ENCODE assay signal across 17 cellular contexts in genomic region chr17:39669897-39670735, GRCh38. TPM values are rescaled to one million over a fixed set of nuclear protein-coding genes. Genes with fewer than 3 reads are reported as not detected.
A peak's percentile ranks its signal among the peaks of the same experiment; 100 is the strongest.
DNase-seq lines count a peak whose midpoint lies in the region; ATAC-seq and TF ChIP-seq lines count a peak whose summit lies in the region.
"Had no signal": no experiment of that assay in that cellular context is flagged by ENCODE, and none has a peak within 500 bp of the region (broad histone marks: within the 10 kb centered on the region; RNA-seq: fewer than 3 reads in every experiment).

No MANE protein-coding gene starts in this region.

- intact Hi-C loops in left ventricle myocardium superior (cut with micrococcal nuclease): no loop called here
- intact Hi-C loops in upper lobe of right lung (cut with DNase I): no loop called here
- intact Hi-C loops in ovary (cut with DNase I): loop anchor here in 2 of 4 donors (5.0 kb wide), 1 partner anchor 48 kb away; no protein-coding TSS in a partner anchor

- H3K27ac Mint-ChIP-seq in activated naive CD4-positive, alpha-beta T cell treated with anti-CD3 and anti-CD28 coated beads, Interleukin-2, amount 50 U/mL, for 72 hours: no peak overlapping the region
- H3K27ac Mint-ChIP-seq: GM23338 had no signal

- H3K36me3 ChIP-seq in right atrium auricular region (no peaks in the 10 kb centered on the region), hepatocyte (replicated peaks; ENCODE audit: insufficient read depth, low read depth) (no peaks in the 10 kb centered on the region), upper lobe of right lung (no peaks in the 10 kb centered on the region), ovary (no peaks in the 10 kb centered on the region)

- H3K4me3 ChIP-seq in right atrium auricular region (no peak overlapping the region), hepatocyte (no peak overlapping the region), upper lobe of right lung (no peak overlapping the region), ovary (no peak overlapping the region)
- H3K4me3 ChIP-seq: A549, GM23338 had no signal

- H3K36me3 Mint-ChIP-seq in activated naive CD4-positive, alpha-beta T cell treated with anti-CD3 and anti-CD28 coated beads, Interleukin-2, amount 50 U/mL, for 72 hours: no peaks in the 10 kb centered on the region

- TF ChIP-seq CTCF in right atrium auricular region (IDR thresholded peaks at IDR 0.05): no peak
- TF ChIP-seq CTCF in hepatocyte (IDR thresholded peaks at IDR 0.05; ENCODE audit: poor library complexity): no peak
- no peak for TF ChIP-seq CTCF in upper lobe of right lung (IDR thresholded peaks at IDR 0.05)
- TF ChIP-seq CTCF in ovary (IDR thresholded peaks at IDR 0.05): no peak

- peak overlapping the region; percentile 96 for H3K4me2 ChIP-seq in hepatocyte
- H3K4me2 ChIP-seq: A549, GM23338 had no signal

- H3K9me3 ChIP-seq in right atrium auricular region (no peaks in the 10 kb centered on the region), hepatocyte (ENCODE audit: low read depth) (no peaks in the 10 kb centered on the region), upper lobe of right lung (no peaks in the 10 kb centered on the region), ovary (no peaks in the 10 kb centered on the region)
- H3K9me3 ChIP-seq: A549 had no signal

- no peaks in the 10 kb centered on the region for H3K9me3 Mint-ChIP-seq in activated naive CD4-positive, alpha-beta T cell treated with anti-CD3 and anti-CD28 coated beads, Interleukin-2, amount 50 U/mL, for 72 hours
- H3K9me3 Mint-ChIP-seq: GM23338 had no signal

- ATAC-seq in left ventricle myocardium superior (no peak), upper lobe of right lung (no peak)
- no peak for ATAC-seq in activated naive CD4-positive, alpha-beta T cell treated with anti-CD3 and anti-CD28 coated beads, Interleukin-2, amount 50 U/mL, for 72 hours
- ATAC-seq: A549, GM23338 had no signal

- H2AFZ ChIP-seq in hepatocyte: no peak overlapping the region
- H2AFZ ChIP-seq: GM23338 had no signal

- no peak for TF ChIP-seq EP300 in ovary (IDR thresholded peaks at IDR 0.05)

- H3K4me1 ChIP-seq in right atrium auricular region: peaks cover 0 to 75% of the 10 kb centered on the region in 2 donors
- peaks cover 40% of the 10 kb centered on the region for H3K4me1 ChIP-seq in hepatocyte (ENCODE audit: insufficient read depth)
- H3K4me1 ChIP-seq in upper lobe of right lung: peaks cover 25% of the 10 kb centered on the region
- peaks cover 4% of the 10 kb centered on the region for H3K4me1 ChIP-seq in ovary (ENCODE audit: insufficient read depth)

- H3K9me2 ChIP-seq in hepatocyte (replicated peaks; ENCODE audit: insufficient read depth): no peaks in the 10 kb centered on the region

- H3K27ac ChIP-seq in right atrium auricular region (peak overlapping the region; percentile 89 to 96), hepatocyte (no peak overlapping the region), upper lobe of right lung (no peak overlapping the region), ovary (no peak overlapping the region)
- H3K27ac ChIP-seq: A549 had no signal

- 94% methylated on average over 22 of the region's 23 CpGs for WGBS in hepatocyte (ENCODE audit: low lambda C conversion rate, missing lambda C conversion rate)
- 66 to 82% (median 78%) methylated on average over 23 of the region's 23 CpGs for WGBS in ovary, 3 donors

- DNase-seq in right atrium auricular region (ENCODE audit: low spot score) (no peak), left ventricle myocardium superior (no peak), hepatocyte (ENCODE audit: low spot score) (no peak), upper lobe of right lung (peak; percentile 26), ovary (no peak)
- no peak for DNase-seq in activated naive CD4-positive, alpha-beta T cell treated with anti-CD3 and anti-CD28 coated beads, Interleukin-2, amount 50 U/mL, for 72 hours (ENCODE audit: low spot score in 2 of 2)
- DNase-seq: COR-L47, DMS153, KBM-7, MV-4-11, NCI-H1417 treated with DMSO at 0.1 percent for 48 hours, NCI-H1930, NCI-H69, SHP77 treated with DMSO at 0.1 percent for 48 hours had no signal

- H3K79me2 ChIP-seq in hepatocyte: no peaks in the 10 kb centered on the region

- TF ChIP-seq POLR2A in ovary (IDR thresholded peaks at IDR 0.05): no peak

- no peaks in the 10 kb centered on the region for H4K20me1 ChIP-seq in hepatocyte (ENCODE audit: insufficient read depth, poor library complexity, severe bottlenecking)

- no peaks in the 10 kb centered on the region for H3K27me3 ChIP-seq in right atrium auricular region
- H3K27me3 ChIP-seq in hepatocyte: peaks cover 5% of the 10 kb centered on the region
- H3K27me3 ChIP-seq in upper lobe of right lung: peaks cover 53% of the 10 kb centered on the region
- H3K27me3 ChIP-seq in ovary: no peaks in the 10 kb centered on the region

RNA-seq across cellular contexts. Expression of gene PNMT, which starts 1.9 kb away (rescaled TPM):
- total RNA-seq in right atrium auricular region (10 to 100 TPM; 14.9 to 26.2 TPM), left ventricle myocardium superior (5.8 TPM), hepatocyte (51.9 and 64.5 TPM in 2 replicates), upper lobe of right lung (4.3 TPM), ovary (1 to 10 TPM in 5 of 7 donors, under 1 TPM in 1, not detected in 1; 0.60 to 5.1 (median 1.4) TPM)
- polyA plus RNA-seq in hepatocyte (203 and 204 TPM in 2 replicates), ovary (1 to 10 TPM in 1 of 2 donors, not detected in 1; 1.1 TPM)
- under 1 TPM in 1 of 2 donors, not detected in 1; 0.64 TPM for total RNA-seq in activated naive CD4-positive, alpha-beta T cell treated with anti-CD3 and anti-CD28 coated beads, Interleukin-2, amount 50 U/mL, for 72 hours
- polyA plus RNA-seq: A549, CD14-positive monocyte had no signal

RNA-seq across cellular contexts. Expression of gene TCAP, which starts 5.0 kb away (rescaled TPM):
- total RNA-seq in right atrium auricular region: 1,000 to 10,000 TPM; 3,380 to 5,284 TPM
- total RNA-seq in left ventricle myocardium superior: 4,965 TPM
- 0.90 and 1.0 TPM in 2 replicates for total RNA-seq in hepatocyte
- 0.64 and 0.66 TPM in 2 replicates for polyA plus RNA-seq in hepatocyte
- 5.3 TPM for total RNA-seq in upper lobe of right lung
- total RNA-seq in ovary: 1 to 10 TPM in 6 of 7 donors, under 1 TPM in 1; 0.24 to 1.9 (median 1.3) TPM
- polyA plus RNA-seq in ovary: 1 to 10 TPM in 1 of 2 donors, under 1 TPM in 1; 0.47 to 1.6 TPM
- 1 to 10 TPM; 2.3 to 3.0 TPM for total RNA-seq in activated naive CD4-positive, alpha-beta T cell treated with anti-CD3 and anti-CD28 coated beads, Interleukin-2, amount 50 U/mL, for 72 hours
- polyA plus RNA-seq: CD14-positive monocyte had no signal

RNA-seq across cellular contexts. Expression of gene PGAP3, which starts 17.7 kb away (rescaled TPM):
- 10 to 100 TPM; 14.0 to 21.6 TPM for total RNA-seq in right atrium auricular region
- total RNA-seq in left ventricle myocardium superior: 7.3 TPM
- total RNA-seq in hepatocyte: 26.8 and 33.0 TPM in 2 replicates
- polyA plus RNA-seq in hepatocyte: 35.4 and 35.6 TPM in 2 replicates
- total RNA-seq in upper lobe of right lung: 24.5 TPM
- total RNA-seq in ovary: 10 to 100 TPM; 13.8 to 31.3 (median 19.6) TPM
- 10 to 100 TPM in 1 of 2 donors, 1 to 10 TPM in 1; 7.9 to 19.8 TPM for polyA plus RNA-seq in ovary
- 10 to 100 TPM in 1 of 2 donors, 1 to 10 TPM in 1; 7.9 to 16.0 TPM for total RNA-seq in activated naive CD4-positive, alpha-beta T cell treated with anti-CD3 and anti-CD28 coated beads, Interleukin-2, amount 50 U/mL, for 72 hours

RNA-seq across cellular contexts. Expression of gene ERBB2, which starts 29.7 kb away (rescaled TPM):
- total RNA-seq in right atrium auricular region (10 to 100 TPM; 73.5 to 85.5 TPM), left ventricle myocardium superior (75.8 TPM), hepatocyte (77.7 and 93.1 TPM in 2 replicates), upper lobe of right lung (97.5 TPM), ovary (10 to 100 TPM; 26.1 to 66.3 (median 53.5) TPM)
- polyA plus RNA-seq in hepatocyte (72.9 and 76.4 TPM in 2 replicates), ovary (10 to 100 TPM; 20.1 to 24.1 TPM)
- 1 to 10 TPM; 3.2 to 7.8 TPM for total RNA-seq in activated naive CD4-positive, alpha-beta T cell treated with anti-CD3 and anti-CD28 coated beads, Interleukin-2, amount 50 U/mL, for 72 hours

RNA-seq across cellular contexts. Expression of gene STARD3, which starts 33.2 kb away (rescaled TPM):
- 10 to 100 TPM; 18.5 to 22.2 TPM for total RNA-seq in right atrium auricular region
- total RNA-seq in left ventricle myocardium superior: 18.7 TPM
- 61.6 and 76.5 TPM in 2 replicates for total RNA-seq in hepatocyte
- polyA plus RNA-seq in hepatocyte: 89.0 and 90.3 TPM in 2 replicates
- 78.2 TPM for total RNA-seq in upper lobe of right lung
- 10 to 100 TPM; 34.5 to 49.4 (median 44.3) TPM for total RNA-seq in ovary
- 10 to 100 TPM; 42.1 to 55.9 TPM for polyA plus RNA-seq in ovary
- total RNA-seq in activated naive CD4-positive, alpha-beta T cell treated with anti-CD3 and anti-CD28 coated beads, Interleukin-2, amount 50 U/mL, for 72 hours: 10 to 100 TPM; 62.7 to 80.6 TPM

Comparison
In these comparisons a context has a peak if more than half of its experiments do, and no peak if none do; other contexts are left out.
1. H3K27ac ChIP-seq: peak in right atrium auricular region (2 of 2); none in hepatocyte (single experiment), upper lobe of right lung (single experiment) and ovary (0 of 2).
2. RNA of gene TCAP, which starts 5.0 kb away (total RNA-seq): 3,380 to 5,284 TPM in right atrium auricular region and 4,965 TPM in left ventricle myocardium superior (single experiment); 5.3 TPM in upper lobe of right lung (single experiment), 2.3 to 3.0 TPM in activated naive CD4-positive, alpha-beta T cell treated with anti-CD3 and anti-CD28 coated beads, Interleukin-2, amount 50 U/mL, for 72 hours, 0.24 to 1.9 TPM in ovary and 0.90 to 1.0 TPM in hepatocyte; every median in the first group is over 100 times any median in the second.